Comparison of ENCODE assay signal across 8 cellular contexts in genomic region chr6:106574729-106575458, GRCh38. TPM values are rescaled to one million over a fixed set of nuclear protein-coding genes. Genes with fewer than 3 reads are reported as not detected.
A peak's percentile ranks its signal among the peaks of the same experiment; 100 is the strongest.
DNase-seq lines count a peak whose midpoint lies in the region; ATAC-seq, FAIRE-seq and TF ChIP-seq lines count a peak whose summit lies in the region.

No MANE protein-coding gene starts in this region.

- H2BK5ac ChIP-seq in neuronal stem cell (ENCODE audit: low read length): no peak overlapping the region

- ATAC-seq in HG03565 (IDR thresholded peaks at IDR 0.05; ENCODE audit: unreplicated experiment): no peak

- no peak overlapping the region for H2BK12ac ChIP-seq in neuronal stem cell (ENCODE audit: low read length)

- H3K27me3 ChIP-seq in dorsolateral prefrontal cortex (no peaks in the 10 kb centered on the region), neuronal stem cell (ENCODE audit: control insufficient read depth in 3 of 3, insufficient read depth in 3 of 3, low read depth in 1 of 3, low read length in 3 of 3) (no peaks in the 10 kb centered on the region), prostate gland (replicated peaks; ENCODE audit: insufficient read depth) (no peaks in the 10 kb centered on the region)

- H3K36me3 ChIP-seq in neuronal stem cell (replicated peaks in 1 of 2; ENCODE audit: control insufficient read depth in 2 of 2, insufficient read depth in 2 of 2, low read length in 2 of 2) (no peaks in the 10 kb centered on the region), prostate gland (no peaks in the 10 kb centered on the region)

- H3K4me3 ChIP-seq in dorsolateral prefrontal cortex: peak overlapping the region in 4 of 59 donors; percentile 1 to 8 (median 4)
- no peak overlapping the region for H3K4me3 ChIP-seq in neuronal stem cell (ENCODE audit: low read length in 2 of 2)
- H3K4me3 ChIP-seq in prostate gland: no peak overlapping the region

- no peak for TF ChIP-seq POLR2A in prostate gland (IDR thresholded peaks at IDR 0.05)
- TF ChIP-seq POLR2A in GM12891 (IDR thresholded peaks at IDR 0.05; ENCODE audit: low read depth, low read length): no peak

- H3K79me1 ChIP-seq in neuronal stem cell (ENCODE audit: low read depth, low read length): no peaks in the 10 kb centered on the region

- peaks cover 6 to 13% of the 10 kb centered on the region in 2 donors for H3K4me1 ChIP-seq in neuronal stem cell (ENCODE audit: control insufficient read depth in 2 of 2, insufficient read depth in 1 of 2, low read depth in 1 of 2, low read length in 2 of 2)
- H3K4me1 ChIP-seq in prostate gland (replicated peaks): peaks cover 6% of the 10 kb centered on the region

- FAIRE-seq in GM12891 (lab: Jason Lieb, UNC): no peak

- H3K14ac ChIP-seq in neuronal stem cell (ENCODE audit: low read length): no peak overlapping the region

- peak overlapping the region; percentile 63 for H2AFZ ChIP-seq in neuronal stem cell (ENCODE audit: low read length)

- H3K9me3 ChIP-seq in neuronal stem cell (replicated peaks in 1 of 2; ENCODE audit: control insufficient read depth in 2 of 2, insufficient read depth in 1 of 2, low read depth in 1 of 2, low read length in 2 of 2) (no peaks in the 10 kb centered on the region), prostate gland (no peaks in the 10 kb centered on the region)

- H3K27ac ChIP-seq in dorsolateral prefrontal cortex (peak overlapping the region in 52 of 59 donors; percentile 12 to 92 (median 72)), neuronal stem cell (replicated peaks; ENCODE audit: low read length) (no peak overlapping the region), prostate gland (no peak overlapping the region)

- H2AK5ac ChIP-seq in neuronal stem cell (ENCODE audit: low read depth, low read length): no peak overlapping the region

- H3K18ac ChIP-seq in neuronal stem cell (ENCODE audit: low read length): no peak overlapping the region

- H3K4me2 ChIP-seq in neuronal stem cell (ENCODE audit: insufficient read depth, low read length, poor library complexity, severe bottlenecking): no peak overlapping the region

- no peak overlapping the region for H2BK15ac ChIP-seq in neuronal stem cell (ENCODE audit: low read length)

- H2BK120ac ChIP-seq in neuronal stem cell (ENCODE audit: low read depth, low read length): no peak overlapping the region

- intact Hi-C loops in dorsolateral prefrontal cortex (cut with DNase I) (loop anchor here in 1 of 2 donors (10.0 kb wide), 1 partner anchor 410 kb away; no protein-coding TSS in a partner anchor), prostate gland (cut with DNase I) (no loop called here)

- peak; percentile 15 for DNase-seq in DMS153 treated with DMSO at 0.1 percent for 48 hours (lab: John Stamatoyannopoulos, UW; ENCODE audit: unreplicated experiment)
- DNase-seq in NCI-H774 (lab: John Stamatoyannopoulos, UW): peak; percentile 49
- DNase-seq in dorsolateral prefrontal cortex: peak in 5 of 10 donors; percentile 32 to 68 (median 48)
- DNase-seq in neuronal stem cell (ENCODE audit: low spot score): peak; percentile 31
- no peak for DNase-seq in prostate gland (ENCODE audit: low spot score)
- no peak for DNase-seq in GM12891 (ENCODE audit: insufficient read length, low spot score)
- DNase-seq in NCI-H2107 treated with DMSO at 0.1 percent for 48 hours (lab: John Stamatoyannopoulos, UW; ENCODE audit: unreplicated experiment): no peak

- H3K4ac ChIP-seq in neuronal stem cell (ENCODE audit: low read length): no peak overlapping the region

- WGBS in neuronal stem cell (ENCODE audit: extremely low coverage in 2 of 2, insufficient read length in 2 of 2, insufficient replicate concordance in 1 of 2), 2 donors: no CpG with 5 or more reads among the region's 16 CpGs
- WGBS in prostate gland: 76% methylated on average over 16 of the region's 16 CpGs

- H4K8ac ChIP-seq in neuronal stem cell (ENCODE audit: low read depth, low read length): no peak overlapping the region

- TF ChIP-seq CTCF in dorsolateral prefrontal cortex (IDR thresholded peaks at IDR 0.05 in 54 of 56, conservative IDR thresholded peaks at IDR 0.05 in 2 of 56; ENCODE audit: low read depth in 1 of 56, partially characterized antibody in 56 of 56): peak in 1 of 56 donors; percentile 10
- TF ChIP-seq CTCF in prostate gland (IDR thresholded peaks at IDR 0.05): no peak

- no peak overlapping the region for H4K91ac ChIP-seq in neuronal stem cell (ENCODE audit: low read depth, low read length, poor library complexity)

- no peak overlapping the region for H3K9ac ChIP-seq in neuronal stem cell (ENCODE audit: low read depth, low read length, poor library complexity)

- no peak overlapping the region for H3K23ac ChIP-seq in neuronal stem cell (ENCODE audit: low read depth, low read length, poor library complexity)

TF ChIP-seq in GM12891, 5 proteins besides CTCF, POLR2A, EP300 and RAD21:
- TF ChIP-seq PAX5 (IDR thresholded peaks at IDR 0.05; ENCODE audit: insufficient read depth, low read length, severe bottlenecking): no peak
- no peak for TF ChIP-seq POLR2AphosphoS5 (IDR thresholded peaks at IDR 0.05; ENCODE audit: low read depth, low read length)
- TF ChIP-seq TAF1 (IDR thresholded peaks at IDR 0.05; ENCODE audit: low read depth, low read length): no peak
- TF ChIP-seq POU2F2 (IDR thresholded peaks at IDR 0.05; ENCODE audit: low read depth, low read length): no peak

RNA-seq across cellular contexts. Expression of gene RTN4IP1, which starts 54.4 kb away (rescaled TPM):
- total RNA-seq in dorsolateral prefrontal cortex (10 to 100 TPM in 85 of 120 experiments, 1 to 10 TPM in 35; 4.8 to 17.5 (median 11.7) TPM), prostate gland (1 to 10 TPM; 4.5 to 4.9 TPM)
- polyA plus RNA-seq in neuronal stem cell (2013, experiment 1 of 2): 7.8 TPM
- 8.4 TPM for polyA plus RNA-seq in neuronal stem cell (2013, experiment 2 of 2)
- 6.8 TPM for polyA plus RNA-seq in GM12891 (2012; ENCODE audit: low read depth, missing spikeins)

RNA-seq across cellular contexts. Expression of gene QRSL1, which starts 54.5 kb away (rescaled TPM):
- 10 to 100 TPM in 113 of 120 experiments, 1 to 10 TPM in 7; 8.7 to 23.5 (median 12.6) TPM for total RNA-seq in dorsolateral prefrontal cortex
- 9.1 TPM for polyA plus RNA-seq in neuronal stem cell (2013, experiment 1 of 2)
- 9.5 TPM for polyA plus RNA-seq in neuronal stem cell (2013, experiment 2 of 2)
- total RNA-seq in prostate gland: 1 to 10 TPM; 6.1 to 9.4 TPM
- 7.3 TPM for polyA plus RNA-seq in GM12891 (2012; ENCODE audit: low read depth, missing spikeins)

Comparison
In these comparisons a context has a peak if more than half of its experiments do, and no peak if none do; other contexts are left out.
1. DNase-seq: peak in DMS153 treated with DMSO at 0.1 percent for 48 hours (single experiment), NCI-H774 (single experiment) and neuronal stem cell (single experiment); none in prostate gland (single experiment), GM12891 (single experiment) and NCI-H2107 treated with DMSO at 0.1 percent for 48 hours (single experiment).
2. H3K27ac ChIP-seq: peak in dorsolateral prefrontal cortex (52 of 59); none in neuronal stem cell (single experiment) and prostate gland (0 of 2).